ENCODE assay signal across 8 cellular contexts in the genomic region with DNA sequence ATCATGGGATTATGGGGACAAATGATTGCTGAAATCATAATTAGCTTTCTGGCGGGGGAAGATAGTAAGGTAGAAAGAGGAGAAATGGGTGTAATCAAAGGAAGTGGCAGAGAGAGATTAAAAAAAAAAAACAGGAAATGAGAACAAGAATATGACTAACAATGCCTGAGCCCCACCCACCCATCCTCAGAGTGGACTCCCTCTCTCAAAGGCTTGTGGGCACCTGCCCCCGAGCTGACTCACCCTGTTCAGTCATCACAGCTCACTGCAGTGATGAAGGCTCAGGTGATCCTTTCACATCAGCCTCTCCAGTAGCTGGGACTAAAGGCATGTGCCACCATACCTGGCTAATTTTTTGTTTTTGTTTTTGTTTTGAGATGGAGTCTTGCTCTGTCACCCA. TPM values are rescaled to one million over a fixed set of nuclear protein-coding genes. Genes with fewer than 3 reads are reported as not detected.
DNase-seq lines count a peak whose midpoint lies in the region; ATAC-seq, FAIRE-seq and TF ChIP-seq lines count a peak whose summit lies in the region.

No MANE protein-coding gene starts in this region.

- H3K36me3 ChIP-seq in spleen = peaks cover 0 to 29% (median 0%) of the 10 kb centered on the region in 6 donors

- no peak for FAIRE-seq in D721Med (lab: Jason Lieb, UNC)

- DNase-seq in NCI-H2171 treated with DMSO at 0.1 percent for 48 hours (lab: John Stamatoyannopoulos, UW) = peak; percentile 26
- DNase-seq in NCI-H2171 (lab: John Stamatoyannopoulos, UW) = no peak
- DNase-seq in NCI-H748 treated with DMSO at 0.1 percent for 48 hours (lab: John Stamatoyannopoulos, UW) = peak; percentile 20
- peak; percentile 88 for DNase-seq in activated CD8-positive, alpha-beta memory T cell treated with anti-CD3 and anti-CD28 coated beads for 24 hours
- DNase-seq in erythroblast (lab: John Stamatoyannopoulos, UW) = peak; percentile 24 to 41
- DNase-seq in spleen = peak; percentile 88
- no peak for DNase-seq in D721Med (ENCODE audit: insufficient read length, low spot score)

- peak; percentile 95 for ATAC-seq in HG02884 (IDR thresholded peaks at IDR 0.05; ENCODE audit: unreplicated experiment)

- H3K27me3 ChIP-seq in spleen (replicated peaks in 1 of 7) = no peaks in the 10 kb centered on the region

- TF ChIP-seq POLR2A in erythroblast (IDR thresholded peaks at IDR 0.05; ENCODE audit: low read length) (no peak), spleen (IDR thresholded peaks at IDR 0.05) (no peak)

- peaks cover 0 to 7% (median 0%) of the 10 kb centered on the region in 8 donors for H3K9me3 ChIP-seq in spleen

- H3K27ac ChIP-seq in spleen = peak overlapping the region in 4 of 8 donors; percentile 23 to 64 (median 60)

- WGBS in spleen, 5 donors = 10 to 25% (median 15%) methylated on average over 2 of the region's 2 CpGs

- H3K4me3 ChIP-seq in spleen = peak overlapping the region in 1 of 8 donors; percentile 11

- peaks cover 8 to 39% (median 28%) of the 10 kb centered on the region in 6 donors for H3K4me1 ChIP-seq in spleen

- TF ChIP-seq CTCF in spleen (IDR thresholded peaks at IDR 0.05 in 8 of 11, conservative IDR thresholded peaks at IDR 0.05 in 3 of 11) (no peak), D721Med (IDR thresholded peaks at IDR 0.05; ENCODE audit: insufficient read depth, missing control alignments) (no peak)

- intact Hi-C loops in spleen (cut with DNase I; ENCODE audit: low total_unique reads) = no loop called here

RNA-seq across cellular contexts. Expression of a gene that starts 26.4 kb away (rescaled TPM):
- total RNA-seq in spleen = 1,000 to 10,000 TPM; 2,558 to 4,574 (median 2,990) TPM
- over 10,000 TPM in 2 of 3 donors, 1,000 to 10,000 TPM in 1; 9,869 to 10,629 (median 10,206) TPM for polyA plus RNA-seq in spleen

RNA-seq across cellular contexts. Expression of a gene that starts 50.8 kb away (rescaled TPM):
- 10 to 100 TPM; 16.6 to 31.9 (median 23.5) TPM for total RNA-seq in spleen
- polyA plus RNA-seq in spleen = 10 to 100 TPM in 1 of 3 donors, 1 to 10 TPM in 2; 5.9 to 14.8 (median 6.7) TPM

Comparison
In these comparisons a context has a peak if more than half of its experiments do, and no peak if none do; other contexts are left out.
1. DNase-seq: peak in NCI-H2171 treated with DMSO at 0.1 percent for 48 hours (single experiment), NCI-H748 treated with DMSO at 0.1 percent for 48 hours (single experiment), activated CD8-positive, alpha-beta memory T cell treated with anti-CD3 and anti-CD28 coated beads for 24 hours (single experiment), erythroblast (2 of 2) and spleen (single experiment); none in NCI-H2171 (single experiment) and D721Med (single experiment).